Comparison of ENCODE assay signal across 16 cellular contexts in genomic region chr12:124501827-124502226, GRCh38.
DNase-seq lines count a peak whose midpoint lies in the region; ATAC-seq and TF ChIP-seq lines count a peak whose summit lies in the region.
"Had no signal": no experiment of that assay in that cellular context is flagged by ENCODE, and none has a peak within 500 bp of the region (broad histone marks: within the 10 kb centered on the region; RNA-seq: fewer than 3 reads in every experiment).

No MANE protein-coding gene starts in this region.

- H3K4me1 Mint-ChIP-seq in central memory CD8-positive, alpha-beta T cell: peaks cover 52% of the 10 kb centered on the region

- TF ChIP-seq CTCF in heart right ventricle (IDR thresholded peaks at IDR 0.05) (no peak), upper lobe of left lung (IDR thresholded peaks at IDR 0.05) (no peak)

- no peak overlapping the region for H3K4me3 ChIP-seq in heart right ventricle
- H3K4me3 ChIP-seq in upper lobe of left lung: no peak overlapping the region

- H3K9me3 ChIP-seq in heart right ventricle (no peaks in the 10 kb centered on the region), upper lobe of left lung (no peaks in the 10 kb centered on the region)

- H3K27ac Mint-ChIP-seq in central memory CD8-positive, alpha-beta T cell (ENCODE audit: low read depth): peak overlapping the region; percentile 13

- H3K9me3 Mint-ChIP-seq in central memory CD8-positive, alpha-beta T cell: no peaks in the 10 kb centered on the region
- H3K9me3 Mint-ChIP-seq: CD4-positive, alpha-beta memory T cell; stimulated activated naive B cell treated with anti-CD40 and anti-IgM and Interleukin-4, amounts not matched to agents 10 μg/mL and 1 μg/mL and 100 μg/mL, for 72 hours had no signal

- 39 to 40% methylated on average over 16 of the region's 16 CpGs for WGBS in heart right ventricle, 2 donors
- 65 to 66% methylated on average over 7 to 15 of the region's 16 CpGs for WGBS in upper lobe of left lung, 2 donors

- peak overlapping the region in 6 of 10 donors; percentile 31 to 69 (median 53) for H3K27ac ChIP-seq in heart right ventricle
- H3K27ac ChIP-seq in upper lobe of left lung: peak overlapping the region in 3 of 4 donors; percentile 7 to 66 (median 53)
- H3K27ac ChIP-seq: HL-60, KMS-11 had no signal

- intact Hi-C loops in heart right ventricle (cut with DNase I) (loop anchor here in 2 of 10 donors (5.0 to 10.0 kb wide), 2 partner anchors 107 to 250 kb away; no protein-coding TSS in a partner anchor), Right ventricle myocardium superior (cut with DNase I) (no loop called here), left colon (cut with DNase I, micrococcal nuclease) (no loop called here)

- H3K36me3 Mint-ChIP-seq in central memory CD8-positive, alpha-beta T cell (ENCODE audit: insufficient read depth): peaks cover 4% of the 10 kb centered on the region

- DNase-seq in heart right ventricle (peak in 1 of 2 donors; percentile 35), Right ventricle myocardium superior (no peak), mucosa of gallbladder (ENCODE audit: low spot score) (peak; percentile 58), upper lobe of left lung (no peak), left colon (no peak), NCI-H82 treated with DMSO at 0.1 percent for 48 hours (lab: John Stamatoyannopoulos, UW; ENCODE audit: unreplicated experiment) (no peak), NCI-H1436 treated with DMSO at 0.1 percent for 48 hours (lab: John Stamatoyannopoulos, UW) (no peak)
- no peak for DNase-seq in central memory CD8-positive, alpha-beta T cell (ENCODE audit: low spot score in 2 of 2)
- DNase-seq: activated CD4-positive, CD25-positive, alpha-beta regulatory T cell; CD4-positive, alpha-beta memory T cell; kidney; NCI-H1092 treated with DMSO at 0.1 percent for 48 hours; NCI-H774; stimulated activated naive B cell treated with anti-CD40 and anti-IgM and Interleukin-4, amounts not matched to agents 10 μg/mL and 1 μg/mL and 100 μg/mL, for 72 hours had no signal

- H3K4me1 ChIP-seq in heart right ventricle (peaks cover 36 to 97% (median 85%) of the 10 kb centered on the region in 9 donors), upper lobe of left lung (peaks cover 60 to 82% (median 65%) of the 10 kb centered on the region in 4 donors)

- ATAC-seq in heart right ventricle: no peak
- ATAC-seq in Right ventricle myocardium superior (ENCODE audit: poor library complexity): no peak
- no peak for ATAC-seq in central memory CD8-positive, alpha-beta T cell (replicated peaks; ENCODE audit: extremely low read depth, poor library complexity, severe bottlenecking)
- no peak for ATAC-seq in upper lobe of left lung (ENCODE audit: low FRiP score in 2 of 2)
- ATAC-seq in left colon: no peak
- ATAC-seq: stimulated activated naive B cell treated with anti-CD40 and anti-IgM and Interleukin-4, amounts not matched to agents 10 μg/mL and 1 μg/mL and 100 μg/mL, for 72 hours had no signal

- no peak for TF ChIP-seq EP300 in upper lobe of left lung (IDR thresholded peaks at IDR 0.05)

- no peaks in the 10 kb centered on the region for H3K27me3 ChIP-seq in heart right ventricle
- H3K27me3 ChIP-seq in upper lobe of left lung: no peaks in the 10 kb centered on the region

- no peaks in the 10 kb centered on the region for H3K36me3 ChIP-seq in heart right ventricle
- H3K36me3 ChIP-seq in upper lobe of left lung: no peaks in the 10 kb centered on the region

- no peak overlapping the region for H3K4me3 Mint-ChIP-seq in central memory CD8-positive, alpha-beta T cell
- H3K4me3 Mint-ChIP-seq: CD4-positive, alpha-beta memory T cell; stimulated activated naive B cell treated with anti-CD40 and anti-IgM and Interleukin-4, amounts not matched to agents 10 μg/mL and 1 μg/mL and 100 μg/mL, for 72 hours had no signal

- TF ChIP-seq POLR2A in upper lobe of left lung (IDR thresholded peaks at IDR 0.05): no peak

- H3K27me3 Mint-ChIP-seq in central memory CD8-positive, alpha-beta T cell: no peaks in the 10 kb centered on the region
- H3K27me3 Mint-ChIP-seq: CD4-positive, alpha-beta memory T cell; stimulated activated naive B cell treated with anti-CD40 and anti-IgM and Interleukin-4, amounts not matched to agents 10 μg/mL and 1 μg/mL and 100 μg/mL, for 72 hours had no signal
